Comparison of ENCODE assay signal across 1 cellular context in the genomic region with DNA sequence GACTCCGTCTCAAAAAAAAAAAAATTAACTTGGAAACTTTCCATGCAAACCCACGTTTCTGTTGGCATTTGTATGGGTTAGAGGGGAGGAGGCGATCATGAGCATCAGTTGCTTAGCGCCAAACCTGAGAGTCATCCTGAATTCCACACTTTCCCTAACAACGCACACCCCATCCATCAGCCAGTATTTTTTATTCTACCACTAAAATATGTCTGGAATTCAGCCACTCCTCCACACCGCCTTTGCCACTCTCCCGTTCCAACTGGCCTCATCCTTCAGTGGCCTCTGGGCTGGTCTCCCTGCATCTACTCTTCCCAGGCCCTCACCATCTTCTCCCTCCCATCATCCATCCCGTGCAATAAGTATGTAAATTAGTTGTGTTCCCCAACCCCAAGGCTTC.
TF ChIP-seq lines count a peak whose summit lies in the region.

No MANE protein-coding gene starts in this region.

TF ChIP-seq in HepG2, 621 proteins besides CTCF, POLR2A, EP300 and RAD21:
- no peak for TF ChIP-seq ZNF121 (CRISPR knock-in tag; IDR thresholded peaks at IDR 0.05)
- no peak for TF ChIP-seq HNF4A (CRISPR knock-in tag; IDR thresholded peaks at IDR 0.05)
- no peak for TF ChIP-seq ZNF235 (CRISPR knock-in tag; IDR thresholded peaks at IDR 0.05; ENCODE audit: borderline replicate concordance)
- no peak for TF ChIP-seq CBFB (CRISPR knock-in tag; IDR thresholded peaks at IDR 0.05)
- TF ChIP-seq TCF7 (IDR thresholded peaks at IDR 0.05; ENCODE audit: low read depth), result no peak
- TF ChIP-seq EHMT2 (IDR thresholded peaks at IDR 0.05; ENCODE audit: borderline replicate concordance, low read depth, low read length), result no peak
- TF ChIP-seq, protein P1, sequence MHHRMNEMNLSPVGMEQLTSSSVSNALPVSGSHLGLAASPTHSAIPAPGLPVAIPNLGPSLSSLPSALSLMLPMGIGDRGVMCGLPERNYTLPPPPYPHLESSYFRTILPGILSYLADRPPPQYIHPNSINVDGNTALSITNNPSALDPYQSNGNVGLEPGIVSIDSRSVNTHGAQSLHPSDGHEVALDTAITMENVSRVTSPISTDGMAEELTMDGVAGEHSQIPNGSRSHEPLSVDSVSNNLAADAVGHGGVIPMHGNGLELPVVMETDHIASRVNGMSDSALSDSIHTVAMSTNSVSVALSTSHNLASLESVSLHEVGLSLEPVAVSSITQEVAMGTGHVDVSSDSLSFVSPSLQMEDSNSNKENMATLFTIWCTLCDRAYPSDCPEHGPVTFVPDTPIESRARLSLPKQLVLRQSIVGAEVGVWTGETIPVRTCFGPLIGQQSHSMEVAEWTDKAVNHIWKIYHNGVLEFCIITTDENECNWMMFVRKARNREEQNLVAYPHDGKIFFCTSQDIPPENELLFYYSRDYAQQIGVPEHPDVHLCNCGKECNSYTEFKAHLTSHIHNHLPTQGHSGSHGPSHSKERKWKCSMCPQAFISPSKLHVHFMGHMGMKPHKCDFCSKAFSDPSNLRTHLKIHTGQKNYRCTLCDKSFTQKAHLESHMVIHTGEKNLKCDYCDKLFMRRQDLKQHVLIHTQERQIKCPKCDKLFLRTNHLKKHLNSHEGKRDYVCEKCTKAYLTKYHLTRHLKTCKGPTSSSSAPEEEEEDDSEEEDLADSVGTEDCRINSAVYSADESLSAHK (CRISPR knock-in tag; IDR thresholded peaks at IDR 0.05; ENCODE audit: borderline replicate concordance), result no peak
- TF ChIP-seq CHCHD3 (CRISPR knock-in tag; IDR thresholded peaks at IDR 0.05), result no peak
- TF ChIP-seq PHB2 (IDR thresholded peaks at IDR 0.05; ENCODE audit: partially characterized antibody), result no peak
- TF ChIP-seq, protein P2, sequence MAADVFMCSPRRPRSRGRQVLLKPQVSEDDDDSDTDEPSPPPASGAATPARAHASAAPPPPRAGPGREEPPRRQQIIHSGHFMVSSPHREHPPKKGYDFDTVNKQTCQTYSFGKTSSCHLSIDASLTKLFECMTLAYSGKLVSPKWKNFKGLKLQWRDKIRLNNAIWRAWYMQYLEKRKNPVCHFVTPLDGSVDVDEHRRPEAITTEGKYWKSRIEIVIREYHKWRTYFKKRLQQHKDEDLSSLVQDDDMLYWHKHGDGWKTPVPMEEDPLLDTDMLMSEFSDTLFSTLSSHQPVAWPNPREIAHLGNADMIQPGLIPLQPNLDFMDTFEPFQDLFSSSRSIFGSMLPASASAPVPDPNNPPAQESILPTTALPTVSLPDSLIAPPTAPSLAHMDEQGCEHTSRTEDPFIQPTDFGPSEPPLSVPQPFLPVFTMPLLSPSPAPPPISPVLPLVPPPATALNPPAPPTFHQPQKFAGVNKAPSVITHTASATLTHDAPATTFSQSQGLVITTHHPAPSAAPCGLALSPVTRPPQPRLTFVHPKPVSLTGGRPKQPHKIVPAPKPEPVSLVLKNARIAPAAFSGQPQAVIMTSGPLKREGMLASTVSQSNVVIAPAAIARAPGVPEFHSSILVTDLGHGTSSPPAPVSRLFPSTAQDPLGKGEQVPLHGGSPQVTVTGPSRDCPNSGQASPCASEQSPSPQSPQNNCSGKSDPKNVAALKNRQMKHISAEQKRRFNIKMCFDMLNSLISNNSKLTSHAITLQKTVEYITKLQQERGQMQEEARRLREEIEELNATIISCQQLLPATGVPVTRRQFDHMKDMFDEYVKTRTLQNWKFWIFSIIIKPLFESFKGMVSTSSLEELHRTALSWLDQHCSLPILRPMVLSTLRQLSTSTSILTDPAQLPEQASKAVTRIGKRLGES (CRISPR knock-in tag; IDR thresholded peaks at IDR 0.05; ENCODE audit: borderline replicate concordance), result no peak
- TF ChIP-seq, protein P3, sequence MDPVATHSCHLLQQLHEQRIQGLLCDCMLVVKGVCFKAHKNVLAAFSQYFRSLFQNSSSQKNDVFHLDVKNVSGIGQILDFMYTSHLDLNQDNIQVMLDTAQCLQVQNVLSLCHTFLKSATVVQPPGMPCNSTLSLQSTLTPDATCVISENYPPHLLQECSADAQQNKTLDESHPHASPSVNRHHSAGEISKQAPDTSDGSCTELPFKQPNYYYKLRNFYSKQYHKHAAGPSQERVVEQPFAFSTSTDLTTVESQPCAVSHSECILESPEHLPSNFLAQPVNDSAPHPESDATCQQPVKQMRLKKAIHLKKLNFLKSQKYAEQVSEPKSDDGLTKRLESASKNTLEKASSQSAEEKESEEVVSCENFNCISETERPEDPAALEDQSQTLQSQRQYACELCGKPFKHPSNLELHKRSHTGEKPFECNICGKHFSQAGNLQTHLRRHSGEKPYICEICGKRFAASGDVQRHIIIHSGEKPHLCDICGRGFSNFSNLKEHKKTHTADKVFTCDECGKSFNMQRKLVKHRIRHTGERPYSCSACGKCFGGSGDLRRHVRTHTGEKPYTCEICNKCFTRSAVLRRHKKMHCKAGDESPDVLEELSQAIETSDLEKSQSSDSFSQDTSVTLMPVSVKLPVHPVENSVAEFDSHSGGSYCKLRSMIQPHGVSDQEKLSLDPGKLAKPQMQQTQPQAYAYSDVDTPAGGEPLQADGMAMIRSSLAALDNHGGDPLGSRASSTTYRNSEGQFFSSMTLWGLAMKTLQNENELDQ (CRISPR knock-in tag; IDR thresholded peaks at IDR 0.05; ENCODE audit: borderline replicate concordance), result no peak
